In the genomic region with DNA sequence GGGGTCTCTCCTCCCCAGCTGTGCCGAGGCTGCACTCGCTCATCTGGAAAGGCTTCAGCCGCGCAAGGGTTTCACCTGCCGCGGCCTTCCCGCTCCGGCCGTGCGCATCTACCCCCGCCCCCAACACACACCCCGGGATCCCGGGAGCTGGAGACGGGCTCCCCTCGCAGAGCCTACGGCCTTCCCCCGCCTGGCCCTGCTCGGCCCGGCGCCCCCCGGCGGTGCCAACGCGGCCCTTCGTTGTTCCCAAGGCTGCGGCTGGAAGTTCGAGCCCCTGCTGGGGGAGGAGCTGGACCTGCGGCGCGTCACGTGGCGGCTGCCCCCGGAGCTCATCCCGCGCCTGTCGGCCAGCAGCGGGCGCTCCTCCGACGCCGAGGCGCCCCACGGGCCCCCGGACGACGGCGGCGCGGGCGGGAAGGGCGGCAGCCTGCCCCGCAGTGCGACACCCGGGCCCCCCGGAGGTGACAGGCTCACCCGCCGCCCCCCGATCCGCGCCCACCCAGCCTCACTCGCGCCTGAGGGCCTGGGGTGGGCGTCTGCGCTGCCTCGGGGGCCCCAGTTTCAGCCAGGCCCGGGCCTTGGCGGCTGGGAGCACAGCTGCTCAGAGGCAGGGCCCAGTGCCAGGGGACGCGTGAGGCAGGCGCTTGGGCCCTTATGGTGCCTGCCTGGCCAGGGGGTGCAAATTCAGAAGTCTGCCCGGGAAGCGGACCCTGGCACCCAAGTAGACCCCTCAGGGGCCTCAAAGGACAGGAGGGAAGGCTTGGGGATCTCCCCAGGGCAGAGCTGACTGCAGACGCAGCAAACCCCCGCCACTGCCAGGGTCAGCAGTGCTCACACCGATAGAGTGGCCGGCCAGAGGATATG, we compare ENCODE assay signal across 1 cellular context.
TF ChIP-seq lines count a peak whose summit lies in the region.

No MANE protein-coding gene starts in this region.

TF ChIP-seq in SK-N-SH treated with all-trans-retinoic acid at 6 μM for 48 hours, 23 proteins besides CTCF, POLR2A, EP300 and RAD21 (continued from another document):
- no peak for TF ChIP-seq PPARA (CRISPR knock-in tag; IDR thresholded peaks at IDR 0.05; ENCODE audit: borderline replicate concordance)
- TF ChIP-seq TCF4 (CRISPR knock-in tag; IDR thresholded peaks at IDR 0.05; ENCODE audit: borderline replicate concordance): no peak
